Comparison of ENCODE assay signal across 6 cellular contexts in genomic region chr11:78685156-78685555, GRCh38.
"Had no signal": no experiment of that assay in that cellular context is flagged by ENCODE, and none has a peak within 500 bp of the region (broad histone marks: within the 10 kb centered on the region; RNA-seq: fewer than 3 reads in every experiment).

No MANE protein-coding gene starts in this region.

- H3K27ac ChIP-seq: HL-60 had no signal

- H3K4me3 ChIP-seq: GM23338 had no signal

- H2AFZ ChIP-seq: GM23338 had no signal

- ATAC-seq: HepG2 had no signal

- H3K4me2 ChIP-seq: GM23338 had no signal

- DNase-seq: H9, HCEC 1CT, KBM-7 had no signal
